In the genomic region with DNA sequence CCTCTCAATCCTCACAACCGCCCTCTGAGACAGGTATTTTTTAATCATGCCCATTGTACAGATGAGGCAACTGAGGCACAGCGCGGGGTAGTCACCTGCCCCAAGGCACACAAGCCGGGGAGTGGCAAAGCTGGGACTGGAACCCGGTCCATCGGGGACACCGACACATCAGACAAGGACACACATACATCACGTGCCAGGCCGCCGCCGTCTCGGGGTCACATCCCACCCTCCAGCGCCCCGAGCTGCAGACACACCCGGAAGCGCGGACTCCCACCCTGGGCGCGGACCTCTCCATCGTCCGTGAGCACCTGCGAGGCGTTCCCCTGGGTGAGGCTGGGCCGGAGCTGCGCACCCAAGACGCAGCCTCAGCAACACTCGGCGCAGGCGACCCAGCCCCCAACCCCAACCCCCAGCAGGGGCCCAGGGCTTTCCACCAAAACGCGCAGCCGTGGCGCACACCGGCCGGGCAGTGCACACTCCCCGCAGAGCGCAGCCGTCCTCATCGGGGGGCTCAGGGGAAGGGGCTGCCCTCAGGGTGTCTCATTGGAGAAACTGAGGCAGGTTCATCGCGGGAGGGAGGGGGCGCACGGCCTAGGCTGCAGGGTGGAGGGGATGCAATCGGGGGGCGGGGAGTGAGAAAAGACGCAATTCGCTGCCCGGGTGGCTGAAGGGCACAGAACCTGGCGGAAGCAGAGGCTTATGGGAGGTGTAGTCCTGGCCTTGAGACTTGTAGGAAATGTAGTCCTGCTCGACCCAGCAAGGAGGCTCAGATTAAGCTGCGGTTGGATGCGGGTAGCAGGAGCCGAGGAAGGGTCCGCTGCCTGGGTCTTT, we compare ENCODE assay signal across 1 cellular context.
A peak's percentile ranks its signal among the peaks of the same experiment; 100 is the strongest.
TF ChIP-seq lines count a peak whose summit lies in the region.

No MANE protein-coding gene starts in this region.

TF ChIP-seq in GM12878, 131 proteins besides CTCF, POLR2A, EP300 and RAD21:
- TF ChIP-seq NBN (IDR thresholded peaks at IDR 0.05) (0 out of 2 replicates have a peak, but pooled peaks have one; percentile 56), MAX (IDR thresholded peaks at IDR 0.05; ENCODE audit: low read depth, low read length) (no peak), CREB1 (IDR thresholded peaks at IDR 0.05; ENCODE audit: low read depth) (0 out of 2 replicates have a peak, but pooled peaks have one; percentile 44), HCFC1 (IDR thresholded peaks at IDR 0.05; ENCODE audit: low read length) (peak; percentile 89), NRF1 (conservative IDR thresholded peaks at IDR 0.05; ENCODE audit: low read depth, low read length) (0 out of 2 replicates have a peak, but pooled peaks have one; percentile 14), CHD2 (IDR thresholded peaks at IDR 0.05; ENCODE audit: borderline replicate concordance, low read depth, low read length) (peak; percentile 12; the same call in 1 of the 2 replicates), IKZF1 (conservative IDR thresholded peaks at IDR 0.05) (peak; percentile 71), POLR2AphosphoS2 (IDR thresholded peaks at IDR 0.05; ENCODE audit: low read depth, low read length) (no peak), HDAC6 (IDR thresholded peaks at IDR 0.05; ENCODE audit: unreplicated experiment) (peak; percentile 58), SIX5 (IDR thresholded peaks at IDR 0.05; ENCODE audit: low read depth, low read length, severe bottlenecking) (peak; percentile 91), BHLHE40 (IDR thresholded peaks at IDR 0.05; ENCODE audit: borderline replicate concordance in 1 of 2, low read depth in 2 of 2, low read length in 1 of 2) (peak in 1 of 2 experiments; percentile 80; a peak in 2 of 4 replicates), YY1 (IDR thresholded peaks at IDR 0.05; ENCODE audit: low read depth, low read length) (peak; percentile 39; the same call in 1 of the 2 replicates), CREM (IDR thresholded peaks at IDR 0.05; ENCODE audit: low read depth) (peak; percentile 49; the same call in 1 of the 2 replicates), HDGF (IDR thresholded peaks at IDR 0.05) (no peak), GABPA (IDR thresholded peaks at IDR 0.05; ENCODE audit: low read depth) (peak; percentile 69; the same call in 1 of the 2 replicates), ZNF274 (IDR thresholded peaks at IDR 0.05; ENCODE audit: insufficient read depth, insufficient read length) (no peak), SMAD5 (IDR thresholded peaks at IDR 0.05; ENCODE audit: low read depth) (no peak), NR2C1 (IDR thresholded peaks at IDR 0.05) (peak; percentile 62), BACH1 (IDR thresholded peaks at IDR 0.05; ENCODE audit: borderline replicate concordance) (no peak)
- TF ChIP-seq, protein P1, sequence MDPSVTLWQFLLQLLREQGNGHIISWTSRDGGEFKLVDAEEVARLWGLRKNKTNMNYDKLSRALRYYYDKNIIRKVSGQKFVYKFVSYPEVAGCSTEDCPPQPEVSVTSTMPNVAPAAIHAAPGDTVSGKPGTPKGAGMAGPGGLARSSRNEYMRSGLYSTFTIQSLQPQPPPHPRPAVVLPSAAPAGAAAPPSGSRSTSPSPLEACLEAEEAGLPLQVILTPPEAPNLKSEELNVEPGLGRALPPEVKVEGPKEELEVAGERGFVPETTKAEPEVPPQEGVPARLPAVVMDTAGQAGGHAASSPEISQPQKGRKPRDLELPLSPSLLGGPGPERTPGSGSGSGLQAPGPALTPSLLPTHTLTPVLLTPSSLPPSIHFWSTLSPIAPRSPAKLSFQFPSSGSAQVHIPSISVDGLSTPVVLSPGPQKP (IDR thresholded peaks at IDR 0.05; ENCODE audit: low read depth, low read length), result peak; percentile 66; the same call in 1 of the 2 replicates
